10 cellular contexts compared by ENCODE assay signal in genomic region chr15:48541659-48542334, GRCh38.
DNase-seq lines count a peak whose midpoint lies in the region; ATAC-seq and TF ChIP-seq lines count a peak whose summit lies in the region.
"Had no signal": no experiment of that assay in that cellular context is flagged by ENCODE, and none has a peak within 500 bp of the region (broad histone marks: within the 10 kb centered on the region; RNA-seq: fewer than 3 reads in every experiment).

No MANE protein-coding gene starts in this region.

- CTCF ChIA-PET in CD8-positive, alpha-beta T cell (lab: Charles Lee) = no interaction called here

- no peaks in the 10 kb centered on the region for H3K9me3 Mint-ChIP-seq in CD8-positive, alpha-beta T cell
- H3K9me3 Mint-ChIP-seq in neural progenitor cell = no peaks in the 10 kb centered on the region

- H3K9ac ChIP-seq in fibroblast of lung (ENCODE audit: insufficient read depth, low read length) = peak overlapping the region; percentile 9
- H3K9ac ChIP-seq in neural progenitor cell = no peak overlapping the region

- H3K36me3 ChIP-seq in fibroblast of lung (ENCODE audit: control insufficient read depth, insufficient read depth, low read length) = no peaks in the 10 kb centered on the region
- H3K36me3 ChIP-seq in CD8-positive, alpha-beta T cell (ENCODE audit: insufficient read depth, low read length) = no peaks in the 10 kb centered on the region
- no peaks in the 10 kb centered on the region for H3K36me3 ChIP-seq in neural progenitor cell

- peak overlapping the region; percentile 33 for H3K4me2 ChIP-seq in fibroblast of lung (ENCODE audit: extremely low read depth, insufficient read depth, low read length)
- no peak overlapping the region for H3K4me2 ChIP-seq in neural progenitor cell

- H3K27ac ChIP-seq in fibroblast of lung (ENCODE audit: insufficient read depth, low read length) (peak overlapping the region; percentile 73), neural progenitor cell (no peak overlapping the region)
- H3K27ac ChIP-seq in CD8-positive, alpha-beta T cell (ENCODE audit: low read depth, low read length) = no peak overlapping the region

- TF ChIP-seq CTCF in fibroblast of lung (conservative IDR thresholded peaks at IDR 0.05 in 1 of 2, IDR thresholded peaks at IDR 0.05 in 1 of 2; ENCODE audit: low read depth in 1 of 2, low read length in 2 of 2) = no peak
- no peak for TF ChIP-seq CTCF in CD8-positive, alpha-beta T cell (IDR thresholded peaks at IDR 0.05)
- no peak for TF ChIP-seq CTCF in neural progenitor cell (IDR thresholded peaks at IDR 0.05)

- H2AFZ ChIP-seq in fibroblast of lung (ENCODE audit: low read length) (no peak overlapping the region), neural progenitor cell (replicated peaks) (no peak overlapping the region)

- POLR2A ChIA-PET in CD8-positive, alpha-beta T cell (lab: Charles Lee) = no interaction called here

- no peaks in the 10 kb centered on the region for H3K36me3 Mint-ChIP-seq in CD8-positive, alpha-beta T cell
- no peaks in the 10 kb centered on the region for H3K36me3 Mint-ChIP-seq in neural progenitor cell
- H3K36me3 Mint-ChIP-seq: naive B cell had no signal

- peaks cover 30% of the 10 kb centered on the region for H3K79me2 ChIP-seq in fibroblast of lung (ENCODE audit: control insufficient read depth, insufficient read depth, low read length)
- H3K79me2 ChIP-seq in neural progenitor cell (ENCODE audit: low read depth) = no peaks in the 10 kb centered on the region

- H3K27ac Mint-ChIP-seq in CD8-positive, alpha-beta T cell = no peak overlapping the region
- H3K27ac Mint-ChIP-seq in neural progenitor cell = no peak overlapping the region
- H3K27ac Mint-ChIP-seq: naive B cell had no signal

- H3K9me3 ChIP-seq in fibroblast of lung (ENCODE audit: control insufficient read depth, insufficient read depth, low read depth, low read length) (no peaks in the 10 kb centered on the region), neural progenitor cell (ENCODE audit: low read depth) (no peaks in the 10 kb centered on the region)
- H3K9me3 ChIP-seq in CD8-positive, alpha-beta T cell (ENCODE audit: low read length) = no peaks in the 10 kb centered on the region

- H3K4me1 ChIP-seq in fibroblast of lung (ENCODE audit: control insufficient read depth, extremely low read depth, insufficient read depth, low read length) (peaks cover 18% of the 10 kb centered on the region), neural progenitor cell (no peaks in the 10 kb centered on the region)
- H3K4me1 ChIP-seq in CD8-positive, alpha-beta T cell (ENCODE audit: insufficient read depth, low read length) = no peaks in the 10 kb centered on the region

- DNase-seq in AG08395 (ENCODE audit: low spot score) (peak; percentile 80), fibroblast of lung (ENCODE audit: low read depth in 2 of 2) (peak; percentile 84 to 95), OCI-M2 (lab: John Stamatoyannopoulos, UW; ENCODE audit: unreplicated experiment) (no peak), neural progenitor cell (ENCODE audit: low spot score) (no peak)
- DNase-seq in CD8-positive, alpha-beta T cell = no peak
- DNase-seq: DND-41, naive B cell had no signal

- no peak overlapping the region for H3K4me3 Mint-ChIP-seq in CD8-positive, alpha-beta T cell
- no peak overlapping the region for H3K4me3 Mint-ChIP-seq in neural progenitor cell
- H3K4me3 Mint-ChIP-seq: naive B cell had no signal

- ATAC-seq in GM19468 (IDR thresholded peaks at IDR 0.05; ENCODE audit: extremely low read depth, unreplicated experiment) (peak; percentile 81), HG03521 (IDR thresholded peaks at IDR 0.05; ENCODE audit: unreplicated experiment) (peak; percentile 61)
- no peak for ATAC-seq in CD8-positive, alpha-beta T cell
- ATAC-seq in activated CD4-positive, CD25-positive, alpha-beta regulatory T cell treated with anti-CD3 and anti-CD28 coated beads, Interleukin-2, amount 50 U/mL, for 24 hours = no peak

- intact Hi-C loops in CD8-positive, alpha-beta T cell (cut with DNase I, micrococcal nuclease) = no loop called here

- H3F3A ChIP-seq in neural progenitor cell (ENCODE audit: low read depth) = no peaks in the 10 kb centered on the region

- H3K4me1 Mint-ChIP-seq in CD8-positive, alpha-beta T cell (ENCODE audit: low read depth) = no peaks in the 10 kb centered on the region
- H3K4me1 Mint-ChIP-seq in neural progenitor cell = peaks cover 4% of the 10 kb centered on the region
- H3K4me1 Mint-ChIP-seq: naive B cell had no signal

- H4K20me1 ChIP-seq in fibroblast of lung (ENCODE audit: control insufficient read depth, extremely low read depth, insufficient read depth, low read length) (no peaks in the 10 kb centered on the region), neural progenitor cell (ENCODE audit: low read depth) (no peaks in the 10 kb centered on the region)

- peak overlapping the region; percentile 3 to 53 (median 39) for H3K4me3 ChIP-seq in fibroblast of lung (replicated peaks in 1 of 4; ENCODE audit: control extremely low read depth in 1 of 4, insufficient read depth in 1 of 4, low read depth in 3 of 4, low read length in 4 of 4)
- H3K4me3 ChIP-seq in CD8-positive, alpha-beta T cell (ENCODE audit: low read depth, low read length) = no peak overlapping the region
- no peak overlapping the region for H3K4me3 ChIP-seq in neural progenitor cell

- H3K27me3 ChIP-seq in fibroblast of lung (ENCODE audit: control insufficient read depth, insufficient read depth, low read length) (no peaks in the 10 kb centered on the region), neural progenitor cell (no peaks in the 10 kb centered on the region)
- H3K27me3 ChIP-seq in CD8-positive, alpha-beta T cell (ENCODE audit: insufficient read depth, low read length) = no peaks in the 10 kb centered on the region

- peaks cover 2% of the 10 kb centered on the region for H3K27me3 Mint-ChIP-seq in CD8-positive, alpha-beta T cell (ENCODE audit: low read depth)
- H3K27me3 Mint-ChIP-seq in neural progenitor cell (ENCODE audit: insufficient read depth, low read depth) = no peaks in the 10 kb centered on the region
- H3K27me3 Mint-ChIP-seq: naive B cell had no signal

Comparison
In these comparisons a context has a peak if more than half of its experiments do, and no peak if none do; other contexts are left out.
1. DNase-seq: peak in AG08395 (single experiment) and fibroblast of lung (2 of 2); none in OCI-M2 (single experiment), CD8-positive, alpha-beta T cell (0 of 7) and neural progenitor cell (single experiment).
2. ATAC-seq: peak in GM19468 (single experiment) and HG03521 (single experiment); none in CD8-positive, alpha-beta T cell (single experiment) and activated CD4-positive, CD25-positive, alpha-beta regulatory T cell treated with anti-CD3 and anti-CD28 coated beads, Interleukin-2, amount 50 U/mL, for 24 hours (0 of 2).
3. H3K4me3 ChIP-seq: peak in fibroblast of lung (4 of 4); none in CD8-positive, alpha-beta T cell (single experiment) and neural progenitor cell (single experiment).